Comparison of ENCODE assay signal across 14 cellular contexts in genomic region chr1:161196111-161196510, GRCh38. TPM values are rescaled to one million over a fixed set of nuclear protein-coding genes. Genes with fewer than 3 reads are reported as not detected.
A peak's percentile ranks its signal among the peaks of the same experiment; 100 is the strongest.
DNase-seq lines count a peak whose midpoint lies in the region; ATAC-seq and TF ChIP-seq lines count a peak whose summit lies in the region.
"Had no signal": no experiment of that assay in that cellular context is flagged by ENCODE, and none has a peak within 500 bp of the region (broad histone marks: within the 10 kb centered on the region; RNA-seq: fewer than 3 reads in every experiment).

No MANE protein-coding gene starts in this region.

- peaks cover 41% of the 10 kb centered on the region for H3K4me1 ChIP-seq in OCI-LY7 (ENCODE audit: insufficient read depth, low read length, poor library complexity, severe bottlenecking)

- no peak overlapping the region for H2AFZ ChIP-seq in OCI-LY7 (ENCODE audit: low read length)

- H3K27ac Mint-ChIP-seq in activated CD8-positive, alpha-beta T cell treated with anti-CD3 and anti-CD28 coated beads for 36 hours: peak overlapping the region; percentile 69
- H3K27ac Mint-ChIP-seq in endothelial cell (ENCODE audit: unreplicated experiment) (peak overlapping the region; percentile 24), nephron (peak overlapping the region; percentile 92 to 99 (median 96))
- no peak overlapping the region for H3K27ac Mint-ChIP-seq in activated naive CD4-positive, alpha-beta T cell treated with anti-CD3 and anti-CD28 coated beads, Interleukin-2, amount 10 ng/mL, durations not matched to agents 7 days and 5 days
- H3K27ac Mint-ChIP-seq: activated naive CD4-positive, alpha-beta T cell treated with anti-CD3 and anti-CD28 coated beads for 36 hours had no signal

- H3K36me3 ChIP-seq in OCI-LY7 (ENCODE audit: insufficient read depth, low read length): no peaks in the 10 kb centered on the region
- H3K36me3 ChIP-seq: SJSA1 had no signal

- no peak for DNase-seq in activated CD8-positive, alpha-beta T cell treated with anti-CD3 and anti-CD28 coated beads for 36 hours
- DNase-seq in endothelial cell (ENCODE audit: low spot score) (no peak), OCI-LY7 (ENCODE audit: low spot score) (no peak)
- no peak for DNase-seq in activated naive CD4-positive, alpha-beta T cell treated with anti-CD3 and anti-CD28 coated beads, Interleukin-2, amount 10 ng/mL, durations not matched to agents 7 days and 5 days
- DNase-seq: activated CD8-positive, alpha-beta memory T cell treated with anti-CD3 and anti-CD28 coated beads, Interleukin-2, amount 10 ng/mL, durations not matched to agents 7 days and 5 days; activated naive CD4-positive, alpha-beta T cell treated with anti-CD3 and anti-CD28 coated beads for 36 hours; CD4-positive, CD25-positive, alpha-beta regulatory T cell; stimulated activated CD4-positive, alpha-beta T cell treated with anti-CD3 and anti-CD28 coated beads, Interleukin-2, amount 100 ng/mL, for 24 hours; stimulated activated CD8-positive, alpha-beta memory T cell treated with anti-CD3 and anti-CD28 coated beads, Interleukin-4, amount 100 ng/mL, for 48 hours had no signal

- no peaks in the 10 kb centered on the region for H3K9me3 Mint-ChIP-seq in activated CD8-positive, alpha-beta T cell treated with anti-CD3 and anti-CD28 coated beads for 36 hours
- H3K9me3 Mint-ChIP-seq in endothelial cell (ENCODE audit: unreplicated experiment): no peaks in the 10 kb centered on the region
- H3K9me3 Mint-ChIP-seq in nephron: no peaks in the 10 kb centered on the region
- no peaks in the 10 kb centered on the region for H3K9me3 Mint-ChIP-seq in activated naive CD4-positive, alpha-beta T cell treated with anti-CD3 and anti-CD28 coated beads, Interleukin-2, amount 10 ng/mL, durations not matched to agents 7 days and 5 days
- H3K9me3 Mint-ChIP-seq: activated naive CD4-positive, alpha-beta T cell treated with anti-CD3 and anti-CD28 coated beads for 36 hours; CD4-positive, CD25-positive, alpha-beta regulatory T cell had no signal

- H3K79me2 ChIP-seq in OCI-LY7 (ENCODE audit: insufficient read depth, low read depth, low read length): no peaks in the 10 kb centered on the region

- no peak overlapping the region for H3K4me3 Mint-ChIP-seq in activated CD8-positive, alpha-beta T cell treated with anti-CD3 and anti-CD28 coated beads for 36 hours
- peak overlapping the region; percentile 85 for H3K4me3 Mint-ChIP-seq in endothelial cell (ENCODE audit: unreplicated experiment)
- peak overlapping the region in 2 of 3 experiments; percentile 31 to 46 for H3K4me3 Mint-ChIP-seq in nephron
- no peak overlapping the region for H3K4me3 Mint-ChIP-seq in activated naive CD4-positive, alpha-beta T cell treated with anti-CD3 and anti-CD28 coated beads, Interleukin-2, amount 10 ng/mL, durations not matched to agents 7 days and 5 days
- H3K4me3 Mint-ChIP-seq: activated CD8-positive, alpha-beta memory T cell treated with anti-CD3 and anti-CD28 coated beads, Interleukin-2, amount 10 ng/mL, durations not matched to agents 7 days and 5 days; activated naive CD4-positive, alpha-beta T cell treated with anti-CD3 and anti-CD28 coated beads for 36 hours had no signal

- no peak overlapping the region for H3K4me2 ChIP-seq in OCI-LY7 (ENCODE audit: low read length)

- no TSS peak for BruUV-seq in OCI-LY7 (replicated peaks; lab: Mats Ljungman, UMichigan)

- no peak for ATAC-seq in activated CD8-positive, alpha-beta T cell treated with anti-CD3 and anti-CD28 coated beads for 36 hours
- no peak for ATAC-seq in GM18861 (IDR thresholded peaks at IDR 0.05; ENCODE audit: unreplicated experiment)
- ATAC-seq: activated CD8-positive, alpha-beta memory T cell treated with anti-CD3 and anti-CD28 coated beads, Interleukin-2, amount 10 ng/mL, durations not matched to agents 7 days and 5 days had no signal

- H3K36me3 Mint-ChIP-seq in activated CD8-positive, alpha-beta T cell treated with anti-CD3 and anti-CD28 coated beads for 36 hours (ENCODE audit: low read depth): no peaks in the 10 kb centered on the region
- H3K36me3 Mint-ChIP-seq in endothelial cell (ENCODE audit: low read depth, unreplicated experiment): peaks cover 25% of the 10 kb centered on the region
- H3K36me3 Mint-ChIP-seq in nephron (ENCODE audit: low read depth): peaks cover 3% of the 10 kb centered on the region
- H3K36me3 Mint-ChIP-seq in activated naive CD4-positive, alpha-beta T cell treated with anti-CD3 and anti-CD28 coated beads, Interleukin-2, amount 10 ng/mL, durations not matched to agents 7 days and 5 days: no peaks in the 10 kb centered on the region
- H3K36me3 Mint-ChIP-seq: activated CD8-positive, alpha-beta memory T cell treated with anti-CD3 and anti-CD28 coated beads, Interleukin-2, amount 10 ng/mL, durations not matched to agents 7 days and 5 days had no signal

- H3K9me3 ChIP-seq in OCI-LY7 (ENCODE audit: low read length): no peaks in the 10 kb centered on the region
- H3K9me3 ChIP-seq: SJSA1 had no signal

- no peaks in the 10 kb centered on the region for H3K9me2 ChIP-seq in OCI-LY7 (ENCODE audit: insufficient read depth, low read length)

- H3K27ac ChIP-seq in temporal lobe (ENCODE audit: low read depth, low read length) (peak overlapping the region; percentile 99), OCI-LY7 (ENCODE audit: low read depth, low read length, poor library complexity, severe bottlenecking) (no peak overlapping the region)
- H3K27ac ChIP-seq: SJSA1 had no signal

- no peaks in the 10 kb centered on the region for H4K20me1 ChIP-seq in OCI-LY7 (ENCODE audit: insufficient read depth, low read length)

- POLR2A ChIA-PET in activated CD8-positive, alpha-beta T cell treated with anti-CD3 and anti-CD28 coated beads for 36 hours (lab: Charles Lee): no interaction called here
- POLR2A ChIA-PET in OCI-LY7 (lab: Charles Lee): interaction anchor here (0.6 kb wide), 1 partner anchor 8 kb away, joined by 4 read pairs; no protein-coding TSS in a partner anchor

- intact Hi-C loops in activated CD8-positive, alpha-beta T cell treated with anti-CD3 and anti-CD28 coated beads for 36 hours (cut with micrococcal nuclease): loop anchor here (10.0 kb wide), 1 partner anchor 109 kb away; the partner anchor contains the start of gene MPZ
- intact Hi-C loops in OCI-LY7 (cut with micrococcal nuclease; ENCODE audit: unreplicated experiment): no loop called here

- no peak for TF ChIP-seq CTCF in activated CD8-positive, alpha-beta T cell treated with anti-CD3 and anti-CD28 coated beads for 36 hours (IDR thresholded peaks at IDR 0.05)
- TF ChIP-seq CTCF in endothelial cell (IDR thresholded peaks at IDR 0.05; ENCODE audit: unreplicated experiment) (no peak), nephron (IDR thresholded peaks at IDR 0.05; ENCODE audit: unreplicated experiment in 3 of 3) (no peak), OCI-LY7 (conservative IDR thresholded peaks at IDR 0.05; ENCODE audit: low read length) (no peak)

- H3K4me3 ChIP-seq in OCI-LY7 (ENCODE audit: low read depth, low read length, poor library complexity, severe bottlenecking): no peak overlapping the region
- H3K4me3 ChIP-seq: SJSA1 had no signal

- CTCF ChIA-PET in activated CD8-positive, alpha-beta T cell treated with anti-CD3 and anti-CD28 coated beads for 36 hours (lab: Charles Lee): interaction anchor here (1.3 kb wide), 1 partner anchor 10 kb away, joined by 3 read pairs; no protein-coding TSS in a partner anchor
- CTCF ChIA-PET in OCI-LY7 (lab: Charles Lee; ENCODE audit: unreplicated experiment): no interaction called here
- CTCF ChIA-PET in activated naive CD4-positive, alpha-beta T cell treated with anti-CD3 and anti-CD28 coated beads, Interleukin-2, amount 10 ng/mL, durations not matched to agents 7 days and 5 days (lab: Charles Lee): no interaction called here

- no peaks in the 10 kb centered on the region for H3K27me3 Mint-ChIP-seq in activated CD8-positive, alpha-beta T cell treated with anti-CD3 and anti-CD28 coated beads for 36 hours
- H3K27me3 Mint-ChIP-seq in endothelial cell (ENCODE audit: unreplicated experiment): peaks cover 12% of the 10 kb centered on the region
- no peaks in the 10 kb centered on the region for H3K27me3 Mint-ChIP-seq in nephron (ENCODE audit: low read depth)
- no peaks in the 10 kb centered on the region for H3K27me3 Mint-ChIP-seq in activated naive CD4-positive, alpha-beta T cell treated with anti-CD3 and anti-CD28 coated beads, Interleukin-2, amount 10 ng/mL, durations not matched to agents 7 days and 5 days
- H3K27me3 Mint-ChIP-seq: activated CD8-positive, alpha-beta memory T cell treated with anti-CD3 and anti-CD28 coated beads, Interleukin-2, amount 10 ng/mL, durations not matched to agents 7 days and 5 days; CD4-positive, CD25-positive, alpha-beta regulatory T cell had no signal

- H3K4me1 Mint-ChIP-seq in activated CD8-positive, alpha-beta T cell treated with anti-CD3 and anti-CD28 coated beads for 36 hours (ENCODE audit: low read depth): peaks cover 35% of the 10 kb centered on the region
- H3K4me1 Mint-ChIP-seq in endothelial cell (ENCODE audit: unreplicated experiment): peaks cover 83% of the 10 kb centered on the region
- peaks cover 51% of the 10 kb centered on the region for H3K4me1 Mint-ChIP-seq in nephron
- peaks cover 70% of the 10 kb centered on the region for H3K4me1 Mint-ChIP-seq in activated naive CD4-positive, alpha-beta T cell treated with anti-CD3 and anti-CD28 coated beads, Interleukin-2, amount 10 ng/mL, durations not matched to agents 7 days and 5 days

RNA-seq across cellular contexts. Expression of gene ADAMTS4, which starts 2.7 kb away (rescaled TPM):
- total RNA-seq in activated CD8-positive, alpha-beta T cell treated with anti-CD3 and anti-CD28 coated beads for 36 hours: 1 to 10 TPM; 1.1 to 1.8 TPM
- 56.8 TPM for total RNA-seq in endothelial cell (ENCODE audit: unreplicated experiment)
- total RNA-seq in temporal lobe: 0.49 TPM
- total RNA-seq in OCI-LY7 (2014; rRNA removed; shearing (Covaris generic)): 0.03 TPM in 2 replicates
- total RNA-seq in OCI-LY7 (2022): 0.07 and 0.15 TPM in 2 replicates
- total RNA-seq: SJSA1 had no signal

RNA-seq across cellular contexts. Expression of gene NDUFS2, which starts 6.1 kb away (rescaled TPM):
- total RNA-seq in activated CD8-positive, alpha-beta T cell treated with anti-CD3 and anti-CD28 coated beads for 36 hours: 10 to 100 TPM; 85.9 to 97.1 TPM
- total RNA-seq in endothelial cell (ENCODE audit: unreplicated experiment): 93.1 TPM
- 129 TPM for total RNA-seq in temporal lobe
- 62.9 and 76.4 TPM in 2 replicates for total RNA-seq in OCI-LY7 (2014; rRNA removed; shearing (Covaris generic))
- total RNA-seq in OCI-LY7 (2022): 72.1 and 73.4 TPM in 2 replicates

RNA-seq across cellular contexts. Expression of gene B4GALT3, which starts 18.8 kb away (rescaled TPM):
- total RNA-seq in activated CD8-positive, alpha-beta T cell treated with anti-CD3 and anti-CD28 coated beads for 36 hours: 10 to 100 TPM; 39.9 to 40.8 TPM
- total RNA-seq in endothelial cell (ENCODE audit: unreplicated experiment): 44.0 TPM
- 16.2 TPM for total RNA-seq in temporal lobe
- 36.2 and 39.1 TPM in 2 replicates for total RNA-seq in OCI-LY7 (2014; rRNA removed; shearing (Covaris generic))
- 41.7 and 49.8 TPM in 2 replicates for total RNA-seq in OCI-LY7 (2022)

RNA-seq across cellular contexts. Expression of gene FCER1G, which starts 19.0 kb away (rescaled TPM):
- total RNA-seq in activated CD8-positive, alpha-beta T cell treated with anti-CD3 and anti-CD28 coated beads for 36 hours: under 1 TPM; 0.60 to 0.81 TPM
- total RNA-seq in endothelial cell (ENCODE audit: unreplicated experiment) (4.3 TPM), temporal lobe (1.2 TPM), OCI-LY7 (2022) (0.88 and 1.2 TPM in 2 replicates)
- 3.2 TPM in 1 of 2 replicates, not detected in the other for total RNA-seq in OCI-LY7 (2014; rRNA removed; shearing (Covaris generic))

RNA-seq across cellular contexts. Expression of gene APOA2, which starts 27.3 kb away (rescaled TPM):
- total RNA-seq in activated CD8-positive, alpha-beta T cell treated with anti-CD3 and anti-CD28 coated beads for 36 hours: not detected
- total RNA-seq in endothelial cell (ENCODE audit: unreplicated experiment): not detected
- not detected for total RNA-seq in temporal lobe
- total RNA-seq in OCI-LY7 (2014; rRNA removed; shearing (Covaris generic)): not detected in 2 replicates
- not detected in 2 replicates for total RNA-seq in OCI-LY7 (2022)
- total RNA-seq: activated CD8-positive, alpha-beta memory T cell treated with anti-CD3 and anti-CD28 coated beads, Interleukin-2, amount 10 ng/mL, durations not matched to agents 7 days and 5 days; activated naive CD4-positive, alpha-beta T cell treated with anti-CD3 and anti-CD28 coated beads for 36 hours; CD4-positive, CD25-positive, alpha-beta regulatory T cell; pulmonary artery endothelial cell; SJSA1 had no signal

Comparison
In these comparisons a context has a peak if more than half of its experiments do, and no peak if none do; other contexts are left out.
1. H3K4me3 Mint-ChIP-seq: peak in endothelial cell (single experiment) and nephron (2 of 3); none in activated CD8-positive, alpha-beta T cell treated with anti-CD3 and anti-CD28 coated beads for 36 hours (single experiment) and activated naive CD4-positive, alpha-beta T cell treated with anti-CD3 and anti-CD28 coated beads, Interleukin-2, amount 10 ng/mL, durations not matched to agents 7 days and 5 days (single experiment).
2. RNA of gene ADAMTS4, which starts 2.7 kb away (total RNA-seq): 56.8 TPM in endothelial cell (single experiment); 1.1 to 1.8 TPM in activated CD8-positive, alpha-beta T cell treated with anti-CD3 and anti-CD28 coated beads for 36 hours, 0.49 TPM in temporal lobe (single experiment) and 0.03 to 0.15 TPM in OCI-LY7; every median in the first group is over 10 times any median in the second.